2 cellular contexts compared by ENCODE assay signal in the genomic region with DNA sequence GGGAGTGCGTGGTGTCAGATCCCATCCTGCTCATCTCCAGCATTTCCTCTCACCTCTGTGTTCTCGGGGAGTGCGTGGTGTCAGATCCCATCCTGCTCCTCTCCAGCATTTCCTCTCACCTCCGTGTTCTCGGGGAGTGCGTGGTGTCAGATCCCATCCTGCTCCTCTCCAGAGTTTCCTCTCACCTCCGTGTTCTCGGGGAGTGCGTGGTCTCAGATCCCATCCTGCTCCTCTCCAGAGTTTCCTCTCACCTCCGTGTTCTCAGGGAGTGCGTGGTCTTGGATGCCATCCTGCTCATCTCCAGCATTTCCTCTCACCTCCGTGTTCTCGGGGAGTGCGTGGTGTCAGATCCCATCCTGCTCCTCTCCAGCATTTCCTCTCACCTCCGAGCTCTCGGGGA.
TF ChIP-seq lines count a peak whose summit lies in the region.

No MANE protein-coding gene starts in this region.

TF ChIP-seq in WTC11, 78 proteins besides CTCF, POLR2A, EP300 and RAD21:
- TF ChIP-seq PRDM15 (CRISPR knock-in tag; IDR thresholded peaks at IDR 0.05): peak; percentile 93

TF ChIP-seq in H1, 55 proteins besides CTCF, POLR2A, EP300 and RAD21:
- TF ChIP-seq SP1 (IDR thresholded peaks at IDR 0.05; ENCODE audit: low read depth, low read length): peak; percentile 44; the same call in 1 of the 2 replicates
